ENCODE assay signal across 17 cellular contexts in the genomic region with DNA sequence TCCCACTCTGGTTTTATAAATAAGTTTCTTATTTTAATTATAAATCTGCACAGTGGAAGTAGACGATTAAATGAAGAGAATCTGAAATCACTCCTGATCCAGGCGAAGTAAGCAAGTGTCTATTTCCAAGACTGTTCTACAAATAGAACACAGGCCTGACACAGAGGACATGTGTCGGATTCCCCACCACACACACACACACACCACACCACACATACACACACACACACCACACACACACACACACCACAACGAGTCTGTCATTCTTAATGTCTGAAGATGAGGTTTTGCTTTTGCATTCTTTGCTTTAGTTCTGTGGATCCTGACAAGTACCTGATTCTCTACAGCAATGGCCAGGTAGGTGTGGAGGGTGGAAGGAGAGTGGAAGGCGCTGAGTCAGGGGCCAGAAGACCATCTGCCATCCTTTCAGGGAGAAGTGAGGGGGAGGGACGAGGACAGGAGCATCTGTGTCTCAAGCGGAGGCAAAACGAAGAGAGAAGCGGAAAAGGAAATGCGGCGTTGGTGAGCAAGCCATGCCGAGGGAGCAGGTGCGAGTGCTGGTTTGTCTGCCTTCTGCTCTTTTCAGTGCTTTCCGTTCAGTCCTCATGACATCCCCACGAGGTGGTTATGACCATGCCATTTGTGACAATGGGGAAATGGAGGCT.
DNase-seq lines count a peak whose midpoint lies in the region; ATAC-seq and TF ChIP-seq lines count a peak whose summit lies in the region.
"Had no signal": no experiment of that assay in that cellular context is flagged by ENCODE, and none has a peak within 500 bp of the region (broad histone marks: within the 10 kb centered on the region; RNA-seq: fewer than 3 reads in every experiment).

No MANE protein-coding gene starts in this region.

- H3K27ac ChIP-seq in OCI-LY3 (ENCODE audit: low read length) (no peak overlapping the region), RWPE1 (no peak overlapping the region)
- H3K27ac ChIP-seq: adrenal gland, foreskin keratinocyte, SJSA1 had no signal

- peak overlapping the region; percentile 87 for H3K4me2 ChIP-seq in OCI-LY3 (ENCODE audit: low read length)
- H3K4me2 ChIP-seq: smooth muscle cell had no signal

- peak overlapping the region; percentile 23 for H3K27ac Mint-ChIP-seq in activated T-cell treated with anti-CD3 and anti-CD28 coated beads, Interleukin-2, amount 50 U/mL, for 24 hours
- H3K27ac Mint-ChIP-seq in brain, result peak overlapping the region; percentile 16 to 89 (median 54)
- H3K27ac Mint-ChIP-seq in stimulated activated memory B cell treated with anti-CD40 and anti-IgM and Interleukin-4, amounts not matched to agents 10 μg/mL and 1 μg/mL and 100 μg/mL, for 72 hours, result no peak overlapping the region
- H3K27ac Mint-ChIP-seq: HFFc6; stimulated activated naive B cell treated with anti-CD40 and anti-IgM and Interleukin-4, amounts not matched to agents 10 μg/mL and 1 μg/mL and 100 μg/mL, for 72 hours had no signal

- peak overlapping the region; percentile 55 for H3K4me3 ChIP-seq in OCI-LY3 (ENCODE audit: low read length)
- H3K4me3 ChIP-seq: adrenal gland, SJSA1, smooth muscle cell had no signal

- no peaks in the 10 kb centered on the region for H3K9me3 Mint-ChIP-seq in activated T-cell treated with anti-CD3 and anti-CD28 coated beads, Interleukin-2, amount 50 U/mL, for 24 hours
- H3K9me3 Mint-ChIP-seq in activated T-cell treated with anti-CD3 and anti-CD28 coated beads, Interleukin-2, amount 50 U/mL, for 4 hours, result no peaks in the 10 kb centered on the region
- H3K9me3 Mint-ChIP-seq in brain, result peaks cover 0 to 6% (median 0%) of the 10 kb centered on the region in 5 experiments
- peaks cover 4% of the 10 kb centered on the region for H3K9me3 Mint-ChIP-seq in stimulated activated memory B cell treated with anti-CD40 and anti-IgM and Interleukin-4, amounts not matched to agents 10 μg/mL and 1 μg/mL and 100 μg/mL, for 72 hours
- H3K9me3 Mint-ChIP-seq: central memory CD8-positive, alpha-beta T cell; HFFc6 had no signal

- no peaks in the 10 kb centered on the region for H3K36me3 Mint-ChIP-seq in activated T-cell treated with anti-CD3 and anti-CD28 coated beads, Interleukin-2, amount 50 U/mL, for 24 hours (ENCODE audit: low read depth)
- no peaks in the 10 kb centered on the region for H3K36me3 Mint-ChIP-seq in activated T-cell treated with anti-CD3 and anti-CD28 coated beads, Interleukin-2, amount 50 U/mL, for 4 hours (ENCODE audit: insufficient read depth)
- no peaks in the 10 kb centered on the region for H3K36me3 Mint-ChIP-seq in brain
- H3K36me3 Mint-ChIP-seq in stimulated activated memory B cell treated with anti-CD40 and anti-IgM and Interleukin-4, amounts not matched to agents 10 μg/mL and 1 μg/mL and 100 μg/mL, for 72 hours, result no peaks in the 10 kb centered on the region

- peaks cover 4% of the 10 kb centered on the region for H3K27me3 Mint-ChIP-seq in activated T-cell treated with anti-CD3 and anti-CD28 coated beads, Interleukin-2, amount 50 U/mL, for 24 hours
- H3K27me3 Mint-ChIP-seq in activated T-cell treated with anti-CD3 and anti-CD28 coated beads, Interleukin-2, amount 50 U/mL, for 4 hours (ENCODE audit: low read depth), result peaks cover 19% of the 10 kb centered on the region
- H3K27me3 Mint-ChIP-seq in brain, result peaks cover 9% of the 10 kb centered on the region
- peaks cover 30% of the 10 kb centered on the region for H3K27me3 Mint-ChIP-seq in stimulated activated memory B cell treated with anti-CD40 and anti-IgM and Interleukin-4, amounts not matched to agents 10 μg/mL and 1 μg/mL and 100 μg/mL, for 72 hours

- no peak for ATAC-seq in activated T-cell treated with anti-CD3 and anti-CD28 coated beads, Interleukin-2, amount 50 U/mL, for 4 hours
- ATAC-seq in stimulated activated memory B cell treated with anti-CD40 and anti-IgM and Interleukin-4, amounts not matched to agents 10 μg/mL and 1 μg/mL and 100 μg/mL, for 72 hours, result no peak
- no peak for ATAC-seq in GM21576 (IDR thresholded peaks at IDR 0.05; ENCODE audit: unreplicated experiment)
- ATAC-seq: foreskin keratinocyte; stimulated activated naive B cell treated with anti-CD40 and anti-IgM and Interleukin-4, amounts not matched to agents 10 μg/mL and 1 μg/mL and 100 μg/mL, for 72 hours had no signal

- H3K4me3 Mint-ChIP-seq in activated T-cell treated with anti-CD3 and anti-CD28 coated beads, Interleukin-2, amount 50 U/mL, for 24 hours, result no peak overlapping the region
- no peak overlapping the region for H3K4me3 Mint-ChIP-seq in activated T-cell treated with anti-CD3 and anti-CD28 coated beads, Interleukin-2, amount 50 U/mL, for 4 hours
- peak overlapping the region in 1 of 5 experiments; percentile 45 for H3K4me3 Mint-ChIP-seq in brain
- peak overlapping the region; percentile 14 for H3K4me3 Mint-ChIP-seq in stimulated activated memory B cell treated with anti-CD40 and anti-IgM and Interleukin-4, amounts not matched to agents 10 μg/mL and 1 μg/mL and 100 μg/mL, for 72 hours
- H3K4me3 Mint-ChIP-seq: central memory CD8-positive, alpha-beta T cell; HFFc6; stimulated activated naive B cell treated with anti-CD40 and anti-IgM and Interleukin-4, amounts not matched to agents 10 μg/mL and 1 μg/mL and 100 μg/mL, for 72 hours had no signal

- H3K4me1 ChIP-seq in OCI-LY3 (ENCODE audit: low read length), result peaks cover 60% of the 10 kb centered on the region

- H2AFZ ChIP-seq in OCI-LY3 (ENCODE audit: low read depth, low read length), result no peak overlapping the region

- H3K36me3 ChIP-seq in OCI-LY3 (replicated peaks; ENCODE audit: low read depth, low read length), result no peaks in the 10 kb centered on the region
- H3K36me3 ChIP-seq: adrenal gland, SJSA1 had no signal

- H3K4me1 Mint-ChIP-seq in activated T-cell treated with anti-CD3 and anti-CD28 coated beads, Interleukin-2, amount 50 U/mL, for 24 hours (ENCODE audit: low read depth), result peaks cover 73% of the 10 kb centered on the region
- H3K4me1 Mint-ChIP-seq in activated T-cell treated with anti-CD3 and anti-CD28 coated beads, Interleukin-2, amount 50 U/mL, for 4 hours (ENCODE audit: low read depth), result peaks cover 52% of the 10 kb centered on the region
- H3K4me1 Mint-ChIP-seq in brain, result peaks cover 4% of the 10 kb centered on the region
- peaks cover 57% of the 10 kb centered on the region for H3K4me1 Mint-ChIP-seq in stimulated activated memory B cell treated with anti-CD40 and anti-IgM and Interleukin-4, amounts not matched to agents 10 μg/mL and 1 μg/mL and 100 μg/mL, for 72 hours

- H3K79me2 ChIP-seq in OCI-LY3 (ENCODE audit: low read length), result no peaks in the 10 kb centered on the region

- peaks cover 92% of the 10 kb centered on the region for H3K27me3 ChIP-seq in OCI-LY3 (ENCODE audit: low read depth, low read length)
- H3K27me3 ChIP-seq: adrenal gland, foreskin keratinocyte, SJSA1 had no signal

- peaks cover 17% of the 10 kb centered on the region; the same call in 1 of the 2 replicates for H4K20me1 ChIP-seq in OCI-LY3 (ENCODE audit: insufficient read depth, low read length)

- TF ChIP-seq CTCF in OCI-LY3 (IDR thresholded peaks at IDR 0.05; ENCODE audit: low read depth, low read length) (no peak), brain (conservative IDR thresholded peaks at IDR 0.05) (no peak), RWPE1 (conservative IDR thresholded peaks at IDR 0.05; ENCODE audit: low read depth) (no peak)

- POLR2A ChIA-PET in RWPE1 (lab: Yijun Ruan, JAX; ENCODE audit: low non-redundant PET), result no interaction called here

- CTCF ChIA-PET in RWPE1 (lab: Yijun Ruan, JAX), result interaction anchor here (0.5 to 1.4 kb wide), 2 partner anchors 11 to 233 kb away, joined by 3 read pairs; no protein-coding TSS in a partner anchor

- no peak overlapping the region for H3K9ac ChIP-seq in OCI-LY3 (ENCODE audit: low read length)

- no peak for DNase-seq in activated T-cell treated with anti-CD3 and anti-CD28 coated beads, Interleukin-2, amount 50 U/mL, for 24 hours
- DNase-seq in activated T-cell treated with anti-CD3 and anti-CD28 coated beads, Interleukin-2, amount 50 U/mL, for 4 hours, result no peak
- DNase-seq in RWPE1 (ENCODE audit: low spot score), result no peak
- DNase-seq in DMS79 (lab: John Stamatoyannopoulos, UW), result no peak
- DNase-seq: adrenal gland; Caco-2; foreskin keratinocyte; GDM1; HFFc6; stimulated activated naive B cell treated with anti-CD40 and anti-IgM and Interleukin-4, amounts not matched to agents 10 μg/mL and 1 μg/mL and 100 μg/mL, for 72 hours had no signal

- no peaks in the 10 kb centered on the region for H3K9me3 ChIP-seq in OCI-LY3 (ENCODE audit: insufficient read depth, low read length)
- H3K9me3 ChIP-seq: adrenal gland, Caco-2, SJSA1 had no signal
